Comparison of ENCODE assay signal across 1 cellular context in genomic region chr6:105459884-105460283, GRCh38.
TF ChIP-seq lines count a peak whose summit lies in the region.

No MANE protein-coding gene starts in this region.

TF ChIP-seq in GM12878, 131 proteins besides CTCF, POLR2A, EP300 and RAD21 (continued from another document):
- no peak for TF ChIP-seq E4F1 (IDR thresholded peaks at IDR 0.05; ENCODE audit: borderline replicate concordance, partially characterized antibody)
- TF ChIP-seq SIX5 (IDR thresholded peaks at IDR 0.05; ENCODE audit: low read depth, low read length, severe bottlenecking): no peak
- no peak for TF ChIP-seq BACH1 (IDR thresholded peaks at IDR 0.05; ENCODE audit: borderline replicate concordance)
- no peak for TF ChIP-seq IKZF1 (conservative IDR thresholded peaks at IDR 0.05)
- TF ChIP-seq, protein P1, sequence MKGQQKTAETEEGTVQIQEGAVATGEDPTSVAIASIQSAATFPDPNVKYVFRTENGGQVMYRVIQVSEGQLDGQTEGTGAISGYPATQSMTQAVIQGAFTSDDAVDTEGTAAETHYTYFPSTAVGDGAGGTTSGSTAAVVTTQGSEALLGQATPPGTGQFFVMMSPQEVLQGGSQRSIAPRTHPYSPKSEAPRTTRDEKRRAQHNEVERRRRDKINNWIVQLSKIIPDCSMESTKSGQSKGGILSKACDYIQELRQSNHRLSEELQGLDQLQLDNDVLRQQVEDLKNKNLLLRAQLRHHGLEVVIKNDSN (IDR thresholded peaks at IDR 0.05; ENCODE audit: borderline replicate concordance, extremely low read length, insufficient read depth, low read depth, low read length): no peak
- no peak for TF ChIP-seq POU2F2 (IDR thresholded peaks at IDR 0.05; ENCODE audit: borderline replicate concordance, low read depth, low read length)
- no peak for TF ChIP-seq KDM1A (IDR thresholded peaks at IDR 0.05; ENCODE audit: borderline replicate concordance)
- 0 out of 2 replicates have a peak, but pooled peaks have one; percentile 29 for TF ChIP-seq MLLT1 (IDR thresholded peaks at IDR 0.05)
- TF ChIP-seq CHD2 (IDR thresholded peaks at IDR 0.05; ENCODE audit: borderline replicate concordance, low read depth, low read length): 0 out of 2 replicates have a peak, but pooled peaks have one; percentile 43
- TF ChIP-seq CUX1 (IDR thresholded peaks at IDR 0.05; ENCODE audit: insufficient replicate concordance, low read depth, low read length): no peak
- TF ChIP-seq NR2F1 (conservative IDR thresholded peaks at IDR 0.05): 0 out of 2 replicates have a peak, but pooled peaks have one; percentile 18
- no peak for TF ChIP-seq CREM (IDR thresholded peaks at IDR 0.05; ENCODE audit: low read depth)
- TF ChIP-seq MTA2 (IDR thresholded peaks at IDR 0.05; ENCODE audit: low read depth): peak; percentile 29; the same call in 1 of the 2 replicates
- TF ChIP-seq FOS (IDR thresholded peaks at IDR 0.05; ENCODE audit: borderline replicate concordance, extremely low read depth, insufficient read length): no peak
- TF ChIP-seq STAT3 (IDR thresholded peaks at IDR 0.05; ENCODE audit: low read depth, low read length): no peak
- peak; percentile 6; the same call in 1 of the 2 replicates for TF ChIP-seq RUNX3 (IDR thresholded peaks at IDR 0.05; ENCODE audit: low read length)
- TF ChIP-seq CEBPB (IDR thresholded peaks at IDR 0.05; ENCODE audit: borderline replicate concordance in 1 of 2, low read depth in 2 of 2, low read length in 2 of 2): no peak
- TF ChIP-seq, protein P2, sequence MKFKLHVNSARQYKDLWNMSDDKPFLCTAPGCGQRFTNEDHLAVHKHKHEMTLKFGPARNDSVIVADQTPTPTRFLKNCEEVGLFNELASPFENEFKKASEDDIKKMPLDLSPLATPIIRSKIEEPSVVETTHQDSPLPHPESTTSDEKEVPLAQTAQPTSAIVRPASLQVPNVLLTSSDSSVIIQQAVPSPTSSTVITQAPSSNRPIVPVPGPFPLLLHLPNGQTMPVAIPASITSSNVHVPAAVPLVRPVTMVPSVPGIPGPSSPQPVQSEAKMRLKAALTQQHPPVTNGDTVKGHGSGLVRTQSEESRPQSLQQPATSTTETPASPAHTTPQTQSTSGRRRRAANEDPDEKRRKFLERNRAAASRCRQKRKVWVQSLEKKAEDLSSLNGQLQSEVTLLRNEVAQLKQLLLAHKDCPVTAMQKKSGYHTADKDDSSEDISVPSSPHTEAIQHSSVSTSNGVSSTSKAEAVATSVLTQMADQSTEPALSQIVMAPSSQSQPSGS (IDR thresholded peaks at IDR 0.05; ENCODE audit: low read length): no peak
- TF ChIP-seq EGR1 (IDR thresholded peaks at IDR 0.05; ENCODE audit: borderline replicate concordance in 1 of 2, low read depth in 2 of 2, low read length in 2 of 2): no peak
- TF ChIP-seq ZNF622 (IDR thresholded peaks at IDR 0.05): no peak
- TF ChIP-seq ZBTB33 (IDR thresholded peaks at IDR 0.05): no peak
TF ChIP-seq in GM12878: peak in this region for 13.
